1 cellular context compared by ENCODE assay signal in the genomic region with DNA sequence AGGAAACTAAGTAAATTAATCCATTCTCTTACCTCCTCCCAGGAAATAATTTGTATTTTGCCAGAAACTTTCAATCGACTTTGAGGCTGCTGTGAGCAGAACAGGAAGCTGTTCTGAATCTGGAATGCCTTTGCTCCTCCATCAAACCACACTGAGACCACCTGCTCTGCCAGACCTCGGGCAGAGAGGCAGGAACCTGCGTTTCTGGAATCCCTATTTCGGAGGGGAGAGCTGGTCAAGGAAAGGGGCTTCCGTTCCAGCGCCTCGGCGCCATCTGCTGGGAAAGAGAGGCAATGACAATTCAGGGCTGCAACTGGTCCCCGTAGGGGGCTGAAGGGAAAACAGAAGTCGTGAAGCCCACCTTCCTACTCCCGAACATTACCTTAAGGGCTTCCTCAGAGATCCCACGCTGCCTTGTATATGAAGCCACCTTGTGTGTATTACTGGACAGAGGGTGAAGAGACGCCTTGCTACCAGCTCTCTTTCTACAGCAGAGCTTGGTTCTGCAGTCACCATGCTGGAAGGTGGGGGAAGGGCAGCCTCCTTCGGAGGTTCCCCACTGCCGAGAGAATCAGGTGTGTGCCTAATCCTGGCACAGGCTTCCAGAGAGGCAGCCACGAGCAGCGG.
TF ChIP-seq lines count a peak whose summit lies in the region.

No MANE protein-coding gene starts in this region.

TF ChIP-seq in WTC11, 78 proteins besides CTCF, POLR2A, EP300 and RAD21 (continued from another document):
- TF ChIP-seq ZNF281 (CRISPR knock-in tag; IDR thresholded peaks at IDR 0.05), result no peak
- TF ChIP-seq FOXJ3 (CRISPR knock-in tag; IDR thresholded peaks at IDR 0.05; ENCODE audit: borderline replicate concordance), result no peak
- TF ChIP-seq JUN (CRISPR knock-in tag; IDR thresholded peaks at IDR 0.05), result no peak
- no peak for TF ChIP-seq MYBL2 (CRISPR knock-in tag; IDR thresholded peaks at IDR 0.05)
